21 cellular contexts compared by ENCODE assay signal in genomic region chr20:13131688-13132087, GRCh38.
DNase-seq lines count a peak whose midpoint lies in the region; ATAC-seq lines count a peak whose summit lies in the region.
"Had no signal": no experiment of that assay in that cellular context is flagged by ENCODE, and none has a peak within 500 bp of the region (broad histone marks: within the 10 kb centered on the region; RNA-seq: fewer than 3 reads in every experiment).

No MANE protein-coding gene starts in this region.

- H3K4me3 ChIP-seq in right cardiac atrium (ENCODE audit: low read length) = no peak overlapping the region
- H3K4me3 ChIP-seq: BLaER1, GM23338, HAP-1 had no signal

- H3K27me3 ChIP-seq in right cardiac atrium (ENCODE audit: control insufficient read depth, insufficient read depth) = no peaks in the 10 kb centered on the region
- H3K27me3 ChIP-seq: BLaER1 had no signal

- H3K27ac ChIP-seq in right cardiac atrium (ENCODE audit: low read length) = no peak overlapping the region
- H3K27ac ChIP-seq: BLaER1 had no signal

- H3K4me1 ChIP-seq in right cardiac atrium (ENCODE audit: control insufficient read depth, insufficient read depth, low read length) = no peaks in the 10 kb centered on the region
- H3K4me1 ChIP-seq: Caco-2, HAP-1 had no signal

- intact Hi-C loops in left ventricle myocardium superior (cut with micrococcal nuclease) = no loop called here
- intact Hi-C loops in right cardiac atrium (cut with DNase I) = no loop called here

- ATAC-seq in left ventricle myocardium superior (peak; percentile 31), right cardiac atrium (no peak)
- ATAC-seq: GM23338 had no signal

- H3K9me3 ChIP-seq in right cardiac atrium (ENCODE audit: control insufficient read depth, low read length) = no peaks in the 10 kb centered on the region
- H3K9me3 ChIP-seq: BLaER1, Caco-2, HAP-1, SK-N-SH had no signal

- no peak for DNase-seq in left ventricle myocardium superior
- no peak for DNase-seq in right cardiac atrium
- peak; percentile 6 for DNase-seq in RPMI8226
- DNase-seq in medulla oblongata (ENCODE audit: extremely low spot score) = peak; percentile 75
- no peak for DNase-seq in NCI-H187 treated with DMSO at 0.1 percent for 48 hours (lab: John Stamatoyannopoulos, UW)
- no peak for DNase-seq in EL
- DNase-seq in NCI-H748 (lab: John Stamatoyannopoulos, UW; ENCODE audit: unreplicated experiment) = no peak
- no peak for DNase-seq in mucosa of gallbladder (ENCODE audit: low spot score)
- DNase-seq: Caco-2; CD4-positive, alpha-beta memory T cell; DMS 273 treated with DMSO at 0.1 percent for 48 hours; DMS79 treated with DMSO at 0.1 percent for 48 hours; KBM-7; NCI-H1694 treated with DMSO at 0.1 percent for 48 hours; NCI-H2107; NCI-H748 treated with DMSO at 0.1 percent for 48 hours; SHP77; SK-N-SH had no signal

- WGBS in right cardiac atrium = 83% methylated on average over 3 of the region's 3 CpGs

Comparison
In these comparisons a context has a peak if more than half of its experiments do, and no peak if none do; other contexts are left out.
1. DNase-seq: peak in RPMI8226 (single experiment) and medulla oblongata (single experiment); none in left ventricle myocardium superior (single experiment), right cardiac atrium (0 of 3), NCI-H187 treated with DMSO at 0.1 percent for 48 hours (single experiment), EL (single experiment), NCI-H748 (single experiment) and mucosa of gallbladder (single experiment).